ENCODE assay signal across 20 cellular contexts in the genomic region with DNA sequence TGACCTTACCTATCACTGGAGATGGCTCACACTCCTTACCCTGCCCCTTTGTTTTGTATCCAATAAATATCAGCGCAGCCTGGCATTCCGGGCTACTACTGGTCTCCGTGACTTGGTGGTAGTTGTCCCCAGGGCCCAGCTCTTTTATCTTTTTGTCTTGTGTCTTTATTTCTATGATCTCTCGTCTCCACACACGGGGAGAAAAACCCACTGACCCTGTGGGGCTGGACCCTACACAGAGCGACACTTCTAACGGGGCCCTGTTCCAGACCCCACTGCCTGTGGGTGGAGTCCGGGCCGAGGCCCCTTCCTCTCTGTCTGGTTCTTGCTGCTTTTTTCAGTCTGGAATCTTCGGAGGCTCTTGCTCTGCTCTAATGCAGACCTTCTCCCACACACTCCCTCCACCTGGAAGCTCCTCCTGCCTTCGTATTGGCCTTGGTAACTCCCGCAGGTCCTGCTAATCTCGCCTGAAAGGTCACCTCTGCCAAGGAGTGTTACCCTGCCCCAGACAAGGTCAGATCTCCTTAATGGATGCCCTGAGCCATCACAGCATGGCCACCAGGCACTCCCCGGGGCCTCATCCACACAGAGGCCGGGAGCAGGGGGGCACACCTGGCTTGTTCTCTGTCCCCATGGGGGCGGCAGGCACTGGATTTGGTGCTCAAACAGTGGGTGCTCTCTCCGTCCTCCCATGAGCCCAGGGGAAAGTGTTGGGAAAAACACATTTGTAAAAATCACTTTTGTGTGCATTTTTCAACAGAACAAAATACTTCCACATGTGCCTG.
"Had no signal": no experiment of that assay in that cellular context is flagged by ENCODE, and none has a peak within 500 bp of the region (broad histone marks: within the 10 kb centered on the region; RNA-seq: fewer than 3 reads in every experiment).

No MANE protein-coding gene starts in this region.

- DNase-seq: cortex of kidney; effector memory CD8-positive, alpha-beta T cell; erythroblast; mammary epithelial cell; naive thymus-derived CD8-positive, alpha-beta T cell; stimulated activated CD4-positive, alpha-beta T cell treated with anti-CD3 and anti-CD28 coated beads, Interleukin-15, amount 100 ng/mL, for 24 hours; stimulated activated CD4-positive, alpha-beta T cell treated with anti-CD3 and anti-CD28 coated beads, Interleukin-2, amount 100 ng/mL, for 48 hours; stimulated activated naive B cell treated with anti-CD40 and anti-IgM and Interleukin-4, amounts not matched to agents 10 μg/mL and 1 μg/mL and 100 μg/mL, for 72 hours; upper lobe of left lung; uterus had no signal

- ATAC-seq: effector memory CD8-positive, alpha-beta T cell; left lobe of liver; naive thymus-derived CD8-positive, alpha-beta T cell; stimulated activated naive B cell treated with anti-CD40 and anti-IgM and Interleukin-4, amounts not matched to agents 10 μg/mL and 1 μg/mL and 100 μg/mL, for 72 hours had no signal

- H3K4me1 ChIP-seq: parathyroid adenoma, prostate gland, right atrium auricular region, tibial nerve, upper lobe of left lung, uterus had no signal

- H3K4me3 Mint-ChIP-seq: central memory CD8-positive, alpha-beta T cell; effector memory CD8-positive, alpha-beta T cell; naive thymus-derived CD8-positive, alpha-beta T cell; neural crest cell; stimulated activated naive B cell treated with anti-CD40 and anti-IgM and Interleukin-4, amounts not matched to agents 10 μg/mL and 1 μg/mL and 100 μg/mL, for 72 hours; stimulated activated naive CD8-positive, alpha-beta T cell treated with anti-CD3 and anti-CD28 coated beads, Interleukin-15, Interleukin-2, amounts not matched to agents 100 ng/mL and 50 ng/mL, for 24 hours had no signal

- H3K27me3 Mint-ChIP-seq: central memory CD8-positive, alpha-beta T cell; effector memory CD8-positive, alpha-beta T cell; stimulated activated naive B cell treated with anti-CD40 and anti-IgM and Interleukin-4, amounts not matched to agents 10 μg/mL and 1 μg/mL and 100 μg/mL, for 72 hours; stimulated activated naive CD8-positive, alpha-beta T cell treated with anti-CD3 and anti-CD28 coated beads, Interleukin-15, Interleukin-2, amounts not matched to agents 100 ng/mL and 50 ng/mL, for 24 hours had no signal

- H3K4me3 ChIP-seq: prostate gland, right atrium auricular region, skin epidermis, thoracic aorta, tibial nerve, upper lobe of left lung, uterus had no signal

- H3K9me3 ChIP-seq: prostate gland, right atrium auricular region, thoracic aorta, upper lobe of left lung, uterus had no signal

- H3K9me3 Mint-ChIP-seq: central memory CD8-positive, alpha-beta T cell; naive thymus-derived CD8-positive, alpha-beta T cell; neural crest cell; stimulated activated naive CD8-positive, alpha-beta T cell treated with anti-CD3 and anti-CD28 coated beads, Interleukin-15, Interleukin-2, amounts not matched to agents 100 ng/mL and 50 ng/mL, for 24 hours had no signal

- H3K27ac ChIP-seq: parathyroid adenoma, prostate gland, right atrium auricular region, skin epidermis, thoracic aorta, tibial nerve, upper lobe of left lung, uterus had no signal

- H3K27me3 ChIP-seq: right atrium auricular region, tibial nerve, upper lobe of left lung, uterus had no signal

- H3K27ac Mint-ChIP-seq: stimulated activated naive B cell treated with anti-CD40 and anti-IgM and Interleukin-4, amounts not matched to agents 10 μg/mL and 1 μg/mL and 100 μg/mL, for 72 hours; stimulated activated naive CD8-positive, alpha-beta T cell treated with anti-CD3 and anti-CD28 coated beads, Interleukin-15, Interleukin-2, amounts not matched to agents 100 ng/mL and 50 ng/mL, for 24 hours had no signal

- H3K36me3 Mint-ChIP-seq: naive thymus-derived CD8-positive, alpha-beta T cell; stimulated activated naive B cell treated with anti-CD40 and anti-IgM and Interleukin-4, amounts not matched to agents 10 μg/mL and 1 μg/mL and 100 μg/mL, for 72 hours had no signal

- H3K4me1 Mint-ChIP-seq: central memory CD8-positive, alpha-beta T cell; naive thymus-derived CD8-positive, alpha-beta T cell; neural crest cell; stimulated activated naive B cell treated with anti-CD40 and anti-IgM and Interleukin-4, amounts not matched to agents 10 μg/mL and 1 μg/mL and 100 μg/mL, for 72 hours had no signal

- H3K36me3 ChIP-seq: prostate gland, right atrium auricular region, thoracic aorta, tibial nerve, upper lobe of left lung, uterus had no signal
